21 cellular contexts compared by ENCODE assay signal in the genomic region with DNA sequence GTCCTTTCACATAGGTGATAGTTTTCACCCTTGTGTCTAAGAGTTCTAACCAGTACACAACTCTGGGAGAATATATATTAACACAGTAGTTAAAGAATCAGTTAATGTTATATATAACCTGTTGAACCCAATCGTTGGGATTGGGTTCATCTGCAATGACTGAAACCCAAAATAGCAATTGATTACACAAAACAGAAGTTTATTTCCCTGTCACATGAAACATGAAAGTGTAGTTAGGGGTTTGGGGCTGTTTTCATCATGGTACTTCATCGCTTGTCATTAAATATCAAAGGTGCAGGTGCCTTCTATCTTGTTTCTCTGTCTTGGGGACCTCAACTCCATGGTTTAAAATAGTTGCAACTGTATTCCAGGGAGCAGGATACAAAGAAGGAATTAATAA.
DNase-seq lines count a peak whose midpoint lies in the region; ATAC-seq, FAIRE-seq and TF ChIP-seq lines count a peak whose summit lies in the region.
"Had no signal": no experiment of that assay in that cellular context is flagged by ENCODE, and none has a peak within 500 bp of the region (broad histone marks: within the 10 kb centered on the region; RNA-seq: fewer than 3 reads in every experiment).

No MANE protein-coding gene starts in this region.

- no TSS peak for BruUV-seq in Caco-2 (replicated peaks; lab: Mats Ljungman, UMichigan)

- intact Hi-C loops in Caco-2 (cut with micrococcal nuclease; ENCODE audit: unreplicated experiment) = loop anchor here (10.0 kb wide), 1 partner anchor 259 kb away; the partner anchor contains the start of gene LMO7
- intact Hi-C loops in psoas muscle (cut with DNase I) = loop anchor here in 1 of 2 donors (10.0 kb wide), 1 partner anchor 169 kb away; the partner anchor contains the start of gene UCHL3

- H3K27me3 ChIP-seq in Caco-2 (replicated peaks; ENCODE audit: control insufficient read depth, insufficient read depth, low read length) (no peaks in the 10 kb centered on the region), OCI-LY3 (ENCODE audit: low read depth, low read length) (no peaks in the 10 kb centered on the region), psoas muscle (ENCODE audit: insufficient read depth in 3 of 3, low read length in 2 of 3) (no peaks in the 10 kb centered on the region), foreskin keratinocyte (no peaks in the 10 kb centered on the region)
- H3K27me3 ChIP-seq: BLaER1 treated with 17β-estradiol and CSF1 and Interleukin-3, amounts not matched to agents 10 nM and 100 nM had no signal

- peaks cover 19% of the 10 kb centered on the region for H3K36me3 Mint-ChIP-seq in Caco-2 (ENCODE audit: insufficient read depth, unreplicated experiment)
- H3K36me3 Mint-ChIP-seq: CD8-positive, alpha-beta T cell had no signal

- H3K4me3 Mint-ChIP-seq in Caco-2 (ENCODE audit: unreplicated experiment) = no peak overlapping the region
- H3K4me3 Mint-ChIP-seq: B cell; CD4-positive, alpha-beta T cell; CD8-positive, alpha-beta T cell had no signal

- H3K9me3 Mint-ChIP-seq in Caco-2 (ENCODE audit: unreplicated experiment) = no peaks in the 10 kb centered on the region
- H3K9me3 Mint-ChIP-seq: CD4-positive, alpha-beta T cell; CD8-positive, alpha-beta T cell had no signal

- WGBS in psoas muscle, 3 donors = 64 to 81% (median 69%) methylated on average over 2 of the region's 2 CpGs

- TF ChIP-seq CTCF in Caco-2 (IDR thresholded peaks at IDR 0.05; ENCODE audit: insufficient read depth in 1 of 2, low read depth in 1 of 2, low read length in 1 of 2, severe bottlenecking in 1 of 2, unreplicated experiment in 1 of 2) (no peak), OCI-LY3 (IDR thresholded peaks at IDR 0.05; ENCODE audit: low read depth, low read length) (no peak), psoas muscle (IDR thresholded peaks at IDR 0.05) (no peak), foreskin keratinocyte (conservative IDR thresholded peaks at IDR 0.05) (no peak), GM10266 (IDR thresholded peaks at IDR 0.05; ENCODE audit: control insufficient read depth, insufficient read depth, low read depth, missing control alignments) (no peak)

- H2AFZ ChIP-seq in OCI-LY3 (ENCODE audit: low read depth, low read length) = 0 out of 2 replicates have a peak overlapping the region, but pooled peaks have one; percentile 20

- FAIRE-seq in GM12892 (lab: Jason Lieb, UNC) = peak; percentile 24
- FAIRE-seq: A549, D721Med, GM19239 had no signal

- H3K4me1 ChIP-seq in Caco-2 (peaks cover 73% of the 10 kb centered on the region), OCI-LY3 (ENCODE audit: low read length) (peaks cover 20% of the 10 kb centered on the region), psoas muscle (peaks cover 74% of the 10 kb centered on the region), foreskin keratinocyte (no peaks in the 10 kb centered on the region)
- H3K4me1 ChIP-seq: A549 had no signal

- ATAC-seq in psoas muscle = no peak
- no peak for ATAC-seq in foreskin keratinocyte
- ATAC-seq: A549; CD8-positive, alpha-beta T cell had no signal

- H3K79me2 ChIP-seq in OCI-LY3 (ENCODE audit: low read length) = no peaks in the 10 kb centered on the region

- H3K27ac Mint-ChIP-seq in Caco-2 (ENCODE audit: unreplicated experiment) = peak overlapping the region; percentile 46
- H3K27ac Mint-ChIP-seq: B cell; CD4-positive, alpha-beta T cell; CD8-positive, alpha-beta T cell had no signal

- CTCF ChIA-PET in Caco-2 (lab: Charles Lee) = interaction anchor here (6.3 kb wide), 1 partner anchor 107 kb away, joined by 34 read pairs; the partner anchor contains the start of gene TBC1D4

- H3K4me3 ChIP-seq in Caco-2 (ENCODE audit: low read depth, low read length) (no peak overlapping the region), OCI-LY3 (ENCODE audit: low read length) (no peak overlapping the region), psoas muscle (no peak overlapping the region)
- H3K4me3 ChIP-seq: A549; BLaER1 treated with 17β-estradiol and CSF1 and Interleukin-3, amounts not matched to agents 10 nM and 100 nM had no signal

- no peak overlapping the region for H3K9ac ChIP-seq in OCI-LY3 (ENCODE audit: low read length)
- H3K9ac ChIP-seq: BLaER1 treated with 17β-estradiol and CSF1 and Interleukin-3, amounts not matched to agents 10 nM and 100 nM had no signal

- H3K4me2 ChIP-seq in OCI-LY3 (ENCODE audit: low read length) = peak overlapping the region; percentile 11; the same call in 1 of the 2 replicates
- H3K4me2 ChIP-seq: A549; BLaER1 treated with 17β-estradiol and CSF1 and Interleukin-3, amounts not matched to agents 10 nM and 100 nM had no signal

- peaks cover 32% of the 10 kb centered on the region for H3K4me1 Mint-ChIP-seq in Caco-2 (ENCODE audit: low read depth, unreplicated experiment)
- H3K4me1 Mint-ChIP-seq: B cell had no signal

- no peak overlapping the region for H3K27ac ChIP-seq in OCI-LY3 (ENCODE audit: low read length)
- H3K27ac ChIP-seq in psoas muscle = peak overlapping the region; percentile 93
- no peak overlapping the region for H3K27ac ChIP-seq in foreskin keratinocyte
- H3K27ac ChIP-seq: 22Rv1; A549; BLaER1 treated with 17β-estradiol and CSF1 and Interleukin-3, amounts not matched to agents 10 nM and 100 nM; C4-2B had no signal

- 0 out of 2 replicates have a peak, but pooled peaks cover 2% of the 10 kb centered on the region for H3K36me3 ChIP-seq in Caco-2 (ENCODE audit: control insufficient read depth, insufficient read depth, low read length)
- no peaks in the 10 kb centered on the region for H3K36me3 ChIP-seq in OCI-LY3 (replicated peaks; ENCODE audit: low read depth, low read length)
- no peaks in the 10 kb centered on the region for H3K36me3 ChIP-seq in psoas muscle (ENCODE audit: insufficient read depth in 1 of 2, low read depth in 1 of 2)
- H3K36me3 ChIP-seq: BLaER1 treated with 17β-estradiol and CSF1 and Interleukin-3, amounts not matched to agents 10 nM and 100 nM had no signal

- DNase-seq in Caco-2 = no peak
- no peak for DNase-seq in GM12892 (ENCODE audit: insufficient read length)
- DNase-seq in psoas muscle = no peak
- no peak for DNase-seq in GM19240 (ENCODE audit: insufficient read length, low spot score)
- DNase-seq in foreskin keratinocyte = no peak
- no peak for DNase-seq in GM10266 (ENCODE audit: extremely low spot score)
- DNase-seq in D341Med (ENCODE audit: low spot score) = no peak
- DNase-seq: AML-193; CD4-positive, alpha-beta T cell; CD8-positive, alpha-beta T cell; DMS79 treated with DMSO at 0.1 percent for 48 hours; EL; GDM1 had no signal

- POLR2A ChIA-PET in Caco-2 (lab: Charles Lee) = interaction anchor here (0.6 kb wide), 1 partner anchor 42 kb away, joined by 3 read pairs; no protein-coding TSS in a partner anchor

- TF ChIP-seq POLR2A in GM12892 (IDR thresholded peaks at IDR 0.05; ENCODE audit: low read depth, low read length) = no peak

- H3K27me3 Mint-ChIP-seq in Caco-2 (ENCODE audit: insufficient read depth, unreplicated experiment) = no peaks in the 10 kb centered on the region
- H3K27me3 Mint-ChIP-seq: CD4-positive, alpha-beta T cell had no signal

- no peaks in the 10 kb centered on the region for H3K9me3 ChIP-seq in Caco-2
- H3K9me3 ChIP-seq in OCI-LY3 (ENCODE audit: insufficient read depth, low read length) = no peaks in the 10 kb centered on the region
- H3K9me3 ChIP-seq in psoas muscle = no peaks in the 10 kb centered on the region
- H3K9me3 ChIP-seq: A549; BLaER1 treated with 17β-estradiol and CSF1 and Interleukin-3, amounts not matched to agents 10 nM and 100 nM had no signal

- H4K20me1 ChIP-seq in OCI-LY3 (ENCODE audit: insufficient read depth, low read length) = no peaks in the 10 kb centered on the region
